35 cellular contexts compared by ENCODE assay signal in genomic region chr7:143354965-143355364, GRCh38. TPM values are rescaled to one million over a fixed set of nuclear protein-coding genes. Genes with fewer than 3 reads are reported as not detected.
"Had no signal": no experiment of that assay in that cellular context is flagged by ENCODE, and none has a peak within 500 bp of the region (broad histone marks: within the 10 kb centered on the region; RNA-seq: fewer than 3 reads in every experiment).

No MANE protein-coding gene starts in this region.

- H3K27ac Mint-ChIP-seq: activated naive CD4-positive, alpha-beta T cell treated with anti-CD3 and anti-CD28 coated beads, Interleukin-2, amount 50 U/mL, for 24 hours; activated naive CD8-positive, alpha-beta T cell treated with anti-CD3 and anti-CD28 coated beads, Interleukin-2, amount 50 U/mL, for 24 hours; activated T-helper 17 cell treated with anti-CD3 and anti-CD28 coated beads, Interleukin-2, amount 50 U/mL, for 72 hours; immature natural killer cell; naive B cell; stimulated activated memory B cell treated with anti-CD40 and anti-IgM and Interleukin-4, amounts not matched to agents 10 μg/mL and 1 μg/mL and 100 μg/mL, for 72 hours had no signal

- ATAC-seq: activated naive CD8-positive, alpha-beta T cell treated with anti-CD3 and anti-CD28 coated beads, Interleukin-2, amount 50 U/mL, for 24 hours; activated T-cell treated with anti-CD3 and anti-CD28 coated beads, Interleukin-2, amount 50 U/mL, for 4 hours; activated T-helper 17 cell treated with anti-CD3 and anti-CD28 coated beads, Interleukin-2, amount 50 U/mL, for 72 hours; body of pancreas; gastroesophageal sphincter; pancreas; stimulated activated memory B cell treated with anti-CD40 and anti-IgM and Interleukin-4, amounts not matched to agents 10 μg/mL and 1 μg/mL and 100 μg/mL, for 72 hours; stimulated activated naive CD8-positive, alpha-beta T cell treated with anti-CD3 and anti-CD28 coated beads, Interleukin-15, amount 100 ng/mL, for 72 hours had no signal

- H3K9me3 Mint-ChIP-seq: activated naive CD4-positive, alpha-beta T cell treated with anti-CD3 and anti-CD28 coated beads, Interleukin-2, amount 50 U/mL, for 24 hours; activated naive CD8-positive, alpha-beta T cell treated with anti-CD3 and anti-CD28 coated beads, Interleukin-2, amount 50 U/mL, for 24 hours; activated T-cell treated with anti-CD3 and anti-CD28 coated beads, Interleukin-2, amount 50 U/mL, for 4 hours; activated T-helper 17 cell treated with anti-CD3 and anti-CD28 coated beads, Interleukin-2, amount 50 U/mL, for 72 hours; immature natural killer cell; stimulated activated memory B cell treated with anti-CD40 and anti-IgM and Interleukin-4, amounts not matched to agents 10 μg/mL and 1 μg/mL and 100 μg/mL, for 72 hours; stimulated activated naive CD8-positive, alpha-beta T cell treated with anti-CD3 and anti-CD28 coated beads, Interleukin-15, amount 100 ng/mL, for 72 hours had no signal

- H3K9me3 ChIP-seq: body of pancreas, colonic mucosa, gastroesophageal sphincter, pancreas, prostate gland, sigmoid colon, thyroid gland had no signal

- DNase-seq: activated CD4-positive, alpha-beta T cell treated with anti-CD3 and anti-CD28 coated beads for 4 hours; activated CD4-positive, alpha-beta T cell treated with anti-CD3 and anti-CD28 coated beads, Interleukin-2, amount 50 U/mL, for 48 hours; activated naive CD8-positive, alpha-beta T cell treated with anti-CD3 and anti-CD28 coated beads, Interleukin-2, amount 50 U/mL, for 24 hours; activated T-cell treated with anti-CD3 and anti-CD28 coated beads, Interleukin-2, amount 50 U/mL, for 4 hours; body of pancreas; cerebellar nuclear complex; colonic mucosa; effector memory CD4-positive, alpha-beta T cell; hippocampal formation; immature natural killer cell; naive B cell; nucleus accumbens; pancreas; retina; sigmoid colon; small intestine; stimulated activated CD4-positive, alpha-beta T cell treated with anti-CD3 and anti-CD28 coated beads, Interleukin-1b, Interleukin-23, amount 100 ng/mL, for 48 hours; stimulated activated CD4-positive, alpha-beta T cell treated with anti-CD3 and anti-CD28 coated beads, Interleukin-4, amount 100 ng/mL, for 4 hours; stimulated activated CD8-positive, alpha-beta memory T cell treated with anti-CD3 and anti-CD28 coated beads, Interleukin-4, amount 100 ng/mL, for 48 hours; stimulated activated naive CD8-positive, alpha-beta T cell treated with anti-CD3 and anti-CD28 coated beads, Interleukin-15, amount 100 ng/mL, for 72 hours; T-helper 1 cell had no signal

- H3K36me3 Mint-ChIP-seq: activated naive CD4-positive, alpha-beta T cell treated with anti-CD3 and anti-CD28 coated beads, Interleukin-2, amount 50 U/mL, for 24 hours; naive B cell; stimulated activated memory B cell treated with anti-CD40 and anti-IgM and Interleukin-4, amounts not matched to agents 10 μg/mL and 1 μg/mL and 100 μg/mL, for 72 hours had no signal

- H3K4me3 Mint-ChIP-seq: activated naive CD4-positive, alpha-beta T cell treated with anti-CD3 and anti-CD28 coated beads, Interleukin-2, amount 50 U/mL, for 24 hours; activated naive CD8-positive, alpha-beta T cell treated with anti-CD3 and anti-CD28 coated beads, Interleukin-2, amount 50 U/mL, for 24 hours; activated T-cell treated with anti-CD3 and anti-CD28 coated beads, Interleukin-2, amount 50 U/mL, for 4 hours; activated T-helper 17 cell treated with anti-CD3 and anti-CD28 coated beads, Interleukin-2, amount 50 U/mL, for 72 hours; immature natural killer cell; naive B cell; stimulated activated memory B cell treated with anti-CD40 and anti-IgM and Interleukin-4, amounts not matched to agents 10 μg/mL and 1 μg/mL and 100 μg/mL, for 72 hours; stimulated activated naive CD8-positive, alpha-beta T cell treated with anti-CD3 and anti-CD28 coated beads, Interleukin-15, amount 100 ng/mL, for 72 hours had no signal

- H3K4me3 ChIP-seq: body of pancreas, cardiac muscle cell, colonic mucosa, gastroesophageal sphincter, lung, pancreas, prostate gland, sigmoid colon, thyroid gland had no signal

- H3K4me1 Mint-ChIP-seq: activated naive CD4-positive, alpha-beta T cell treated with anti-CD3 and anti-CD28 coated beads, Interleukin-2, amount 50 U/mL, for 24 hours; activated T-helper 17 cell treated with anti-CD3 and anti-CD28 coated beads, Interleukin-2, amount 50 U/mL, for 72 hours; stimulated activated memory B cell treated with anti-CD40 and anti-IgM and Interleukin-4, amounts not matched to agents 10 μg/mL and 1 μg/mL and 100 μg/mL, for 72 hours had no signal

- H3K36me3 ChIP-seq: cardiac muscle cell, colonic mucosa, gastroesophageal sphincter, pancreas, prostate gland, thyroid gland had no signal

- H3K27me3 Mint-ChIP-seq: activated naive CD4-positive, alpha-beta T cell treated with anti-CD3 and anti-CD28 coated beads, Interleukin-2, amount 50 U/mL, for 24 hours; activated T-helper 17 cell treated with anti-CD3 and anti-CD28 coated beads, Interleukin-2, amount 50 U/mL, for 72 hours; stimulated activated naive CD8-positive, alpha-beta T cell treated with anti-CD3 and anti-CD28 coated beads, Interleukin-15, amount 100 ng/mL, for 72 hours had no signal

- H3K27me3 ChIP-seq: body of pancreas, colonic mucosa, pancreas, sigmoid colon, thyroid gland had no signal

- H3K4me1 ChIP-seq: body of pancreas, colonic mucosa, gastroesophageal sphincter, pancreas, prostate gland, sigmoid colon, thyroid gland had no signal

- H3K27ac ChIP-seq: body of pancreas, cardiac muscle cell, colonic mucosa, gastroesophageal sphincter, pancreas, prostate gland, sigmoid colon, thyroid gland had no signal

RNA-seq across cellular contexts. Expression of gene CLCN1, which starts 39.1 kb away (rescaled TPM):
- total RNA-seq: activated T-cell treated with anti-CD3 and anti-CD28 coated beads, Interleukin-2, amount 50 U/mL, for 4 hours; body of pancreas; cardiac muscle cell; colonic mucosa; dermis microvascular lymphatic vessel endothelial cell; endothelial cell of umbilical vein; gastroesophageal sphincter; kidney epithelial cell; thyroid gland had no signal
- polyA plus RNA-seq: cardiac muscle cell, endothelial cell of umbilical vein, fibroblast of lung, neural cell had no signal

RNA-seq across cellular contexts. Expression of gene EPHA1, which starts 53.7 kb away (rescaled TPM):
- total RNA-seq: dermis microvascular lymphatic vessel endothelial cell, endothelial cell of umbilical vein, fibroblast of villous mesenchyme had no signal
- polyA plus RNA-seq: neural cell had no signal
